In genomic region chr9:137441289-137441934, GRCh38 we compare ENCODE assay signal across 9 cellular contexts. TPM values are rescaled to one million over a fixed set of nuclear protein-coding genes. Genes with fewer than 3 reads are reported as not detected.
A peak's percentile ranks its signal among the peaks of the same experiment; 100 is the strongest.
DNase-seq lines count a peak whose midpoint lies in the region; ATAC-seq, FAIRE-seq and TF ChIP-seq lines count a peak whose summit lies in the region.
"Had no signal": no experiment of that assay in that cellular context is flagged by ENCODE, and none has a peak within 500 bp of the region (broad histone marks: within the 10 kb centered on the region; RNA-seq: fewer than 3 reads in every experiment).

Gene ENTPD8, minus strand, starts transcription at chr9:137441357. Its CDS starts 3,072 bp downstream, at chr9:137438285.

- intact Hi-C loops in kidney (cut with DNase I) (no loop called here), tibial artery (cut with DNase I; ENCODE audit: low total_unique reads) (no loop called here)

- H3K9me3 ChIP-seq in DOHH2 (ENCODE audit: control insufficient read depth, insufficient read depth, low read length) (no peaks in the 10 kb centered on the region), kidney (ENCODE audit: control insufficient read depth in 1 of 2, low read length in 2 of 2) (no peaks in the 10 kb centered on the region), tibial artery (no peaks in the 10 kb centered on the region)

- no peak for FAIRE-seq in kidney (lab: Jason Lieb, UNC)

- H3K4me2 ChIP-seq in DOHH2 (ENCODE audit: low read length), result peak within 1 kb of the TSS; percentile 71

- no peaks in the 10 kb centered on the region; the same call in 1 of the 2 replicates for H4K20me1 ChIP-seq in DOHH2 (ENCODE audit: control insufficient read depth, insufficient read depth, low read depth, low read length)

- H3K36me3 ChIP-seq in DOHH2 (ENCODE audit: control insufficient read depth, low read length) (no peaks in the 10 kb centered on the region), kidney (ENCODE audit: control insufficient read depth in 1 of 2, insufficient read depth in 2 of 2, low read length in 2 of 2) (no peaks in the 10 kb centered on the region), tibial artery (no peaks in the 10 kb centered on the region)

- in situ Hi-C loops in astrocyte of the cerebellum (cut with HindIII; ENCODE audit: low sequenced_read_pairs), result no loop called here

- H3K27ac ChIP-seq in DOHH2 (ENCODE audit: low read depth, low read length) (no peak within 1 kb of the TSS), kidney (ENCODE audit: low read depth in 2 of 2, low read length in 2 of 2) (no peak within 1 kb of the TSS), tibial artery (no peak within 1 kb of the TSS)

- peak within 1 kb of the TSS; percentile 54 for H3K4me3 ChIP-seq in DOHH2 (ENCODE audit: low read length)
- H3K4me3 ChIP-seq in astrocyte of the cerebellum (ENCODE audit: low read depth, low read length), result peak within 1 kb of the TSS; percentile 30
- peak within 1 kb of the TSS in 1 of 2 donors; percentile 14 for H3K4me3 ChIP-seq in kidney (ENCODE audit: low read length in 2 of 2)
- H3K4me3 ChIP-seq in tibial artery, result peak within 1 kb of the TSS; percentile 22 to 40

- no peak for TF ChIP-seq CTCF in DOHH2 (IDR thresholded peaks at IDR 0.05; ENCODE audit: low read depth, low read length, poor library complexity, severe bottlenecking)
- no peak for TF ChIP-seq CTCF in astrocyte of the cerebellum (IDR thresholded peaks at IDR 0.05; ENCODE audit: low read depth, low read length, missing control alignments)
- no peak for TF ChIP-seq CTCF in kidney (IDR thresholded peaks at IDR 0.05; ENCODE audit: borderline replicate concordance, extremely low read depth, insufficient read depth)
- no peak for TF ChIP-seq CTCF in tibial artery (IDR thresholded peaks at IDR 0.05)

- H3K9me2 ChIP-seq in DOHH2 (replicated peaks; ENCODE audit: control insufficient read depth, low read length), result no peaks in the 10 kb centered on the region

- DNase-seq in NCI-H1105 treated with DMSO at 0.1 percent for 48 hours (lab: John Stamatoyannopoulos, UW), result peak; percentile 67
- DNase-seq in astrocyte of the cerebellum (ENCODE audit: low read depth), result no peak
- peak; percentile 87 for DNase-seq in kidney
- no peak for DNase-seq in tibial artery
- DNase-seq in cortex of kidney (lab: John Stamatoyannopoulos, UW), result no peak
- no peak for DNase-seq in stimulated activated naive CD4-positive, alpha-beta T cell treated with Interleukin-2 at 50 U/mL for 16 hours (lab: John Stamatoyannopoulos, UW)

- no peak for ATAC-seq in HG03565 (IDR thresholded peaks at IDR 0.05; ENCODE audit: unreplicated experiment)

- H3K79me2 ChIP-seq in DOHH2 (ENCODE audit: control insufficient read depth, low read length), result no peaks in the 10 kb centered on the region

- H3K27me3 ChIP-seq in DOHH2 (ENCODE audit: control insufficient read depth, low read length), result 0 out of 2 replicates have a peak, but pooled peaks cover 4% of the 10 kb centered on the region
- peaks cover 0 to 70% of the 10 kb centered on the region in 2 donors for H3K27me3 ChIP-seq in tibial artery

- H3K9ac ChIP-seq in kidney (ENCODE audit: low read length in 2 of 2), result no peak within 1 kb of the TSS

- H3K4me1 ChIP-seq in DOHH2 (ENCODE audit: control insufficient read depth, low read length), result peaks cover 25% of the 10 kb centered on the region
- peaks cover 0 to 11% of the 10 kb centered on the region in 2 donors for H3K4me1 ChIP-seq in kidney (ENCODE audit: control insufficient read depth in 1 of 2, insufficient read depth in 1 of 2, low read depth in 1 of 2, low read length in 2 of 2)
- H3K4me1 ChIP-seq in tibial artery, result peaks cover 0 to 22% (median 12%) of the 10 kb centered on the region in 4 donors

- H3F3A ChIP-seq in DOHH2 (ENCODE audit: control insufficient read depth, insufficient read depth), result peaks cover 11% of the 10 kb centered on the region

RNA-seq across cellular contexts. Expression of gene ENTPD8, which starts in this region (rescaled TPM):
- 5.2 TPM for total RNA-seq in kidney
- 5.0 TPM for polyA plus RNA-seq in kidney (ENCODE audit: insufficient read depth, low read depth, low replicate concordance)
- total RNA-seq: NCI-H460 had no signal

Comparison
In these comparisons a context has a peak if more than half of its experiments do, and no peak if none do; other contexts are left out.
1. DNase-seq: peak in NCI-H1105 treated with DMSO at 0.1 percent for 48 hours (single experiment) and kidney (single experiment); none in astrocyte of the cerebellum (single experiment), tibial artery (0 of 2), cortex of kidney (single experiment) and stimulated activated naive CD4-positive, alpha-beta T cell treated with Interleukin-2 at 50 U/mL for 16 hours (single experiment).